Comparison of ENCODE assay signal across 8 cellular contexts in genomic region chr14:22871962-22872832, GRCh38. TPM values are rescaled to one million over a fixed set of nuclear protein-coding genes. Genes with fewer than 3 reads are reported as not detected.
DNase-seq lines count a peak whose midpoint lies in the region; ATAC-seq and TF ChIP-seq lines count a peak whose summit lies in the region.

No MANE protein-coding gene starts in this region.

- peak overlapping the region; percentile 91 to 99 (median 96) for H3K4me3 Mint-ChIP-seq in immature natural killer cell

- in situ Hi-C loops in T47D (cut with HindIII; ENCODE audit: low pct_unique_long_range_greater_than_20kb, low sequenced_read_pairs): no loop called here

- ATAC-seq in HG02678 (IDR thresholded peaks at IDR 0.05; ENCODE audit: unreplicated experiment): peak; percentile 16

- H3K27me3 Mint-ChIP-seq in immature natural killer cell (ENCODE audit: low read depth in 3 of 3): peaks cover 0 to 3% (median 2%) of the 10 kb centered on the region in 3 donors

- H3K36me3 Mint-ChIP-seq in immature natural killer cell: peaks cover 3 to 24% (median 13%) of the 10 kb centered on the region in 3 donors

- TF ChIP-seq CTCF in GM12874 (IDR thresholded peaks at IDR 0.05; ENCODE audit: insufficient read depth, low read depth, low read length): peak; percentile 91

- H3K27ac Mint-ChIP-seq in immature natural killer cell: peak overlapping the region; percentile 90 to 100 (median 98)

- H3K4me1 Mint-ChIP-seq in immature natural killer cell: peaks cover 36 to 40% of the 10 kb centered on the region in 2 donors

- H3K9me3 Mint-ChIP-seq in immature natural killer cell: no peaks in the 10 kb centered on the region

- peak; percentile 84 for DNase-seq in NCI-H146 (lab: John Stamatoyannopoulos, UW)
- peak; percentile 79 for DNase-seq in UCSD-AML1 (lab: John Stamatoyannopoulos, UW; ENCODE audit: unreplicated experiment)
- DNase-seq in T47D (ENCODE audit: low read depth in 1 of 2, low spot score in 1 of 2): peak; percentile 50 to 88
- DNase-seq in immature natural killer cell: peak; percentile 66 to 69 (median 67)
- DNase-seq in smooth muscle cell of the brain vasculature (ENCODE audit: low read depth, low spot score): peak; percentile 73
- no peak for DNase-seq in HPDE6-E6E7 (ENCODE audit: extremely low spot score)

RNA-seq across cellular contexts. Expression of gene LRP10, which starts 0.7 kb away (rescaled TPM):
- polyA plus RNA-seq in immature natural killer cell: 100 to 1,000 TPM in 2 of 3 donors, 10 to 100 TPM in 1; 74.6 to 146 (median 136) TPM

RNA-seq across cellular contexts. Expression of gene REM2, which starts 10.8 kb away (rescaled TPM):
- under 1 TPM; 0.22 to 0.74 (median 0.66) TPM for polyA plus RNA-seq in immature natural killer cell

RNA-seq across cellular contexts. Expression of gene MMP14, which starts 35.8 kb away (rescaled TPM):
- polyA plus RNA-seq in immature natural killer cell: not detected

RNA-seq across cellular contexts. Expression of gene MRPL52, which starts 42.5 kb away (rescaled TPM):
- 100 to 1,000 TPM in 2 of 3 donors, 10 to 100 TPM in 1; 56.8 to 188 (median 147) TPM for polyA plus RNA-seq in immature natural killer cell

RNA-seq across cellular contexts. Expression of gene RBM23, which starts 46.8 kb away (rescaled TPM):
- 10 to 100 TPM; 80.9 to 91.9 (median 85.5) TPM for polyA plus RNA-seq in immature natural killer cell
